12 cellular contexts compared by ENCODE assay signal in the genomic region with DNA sequence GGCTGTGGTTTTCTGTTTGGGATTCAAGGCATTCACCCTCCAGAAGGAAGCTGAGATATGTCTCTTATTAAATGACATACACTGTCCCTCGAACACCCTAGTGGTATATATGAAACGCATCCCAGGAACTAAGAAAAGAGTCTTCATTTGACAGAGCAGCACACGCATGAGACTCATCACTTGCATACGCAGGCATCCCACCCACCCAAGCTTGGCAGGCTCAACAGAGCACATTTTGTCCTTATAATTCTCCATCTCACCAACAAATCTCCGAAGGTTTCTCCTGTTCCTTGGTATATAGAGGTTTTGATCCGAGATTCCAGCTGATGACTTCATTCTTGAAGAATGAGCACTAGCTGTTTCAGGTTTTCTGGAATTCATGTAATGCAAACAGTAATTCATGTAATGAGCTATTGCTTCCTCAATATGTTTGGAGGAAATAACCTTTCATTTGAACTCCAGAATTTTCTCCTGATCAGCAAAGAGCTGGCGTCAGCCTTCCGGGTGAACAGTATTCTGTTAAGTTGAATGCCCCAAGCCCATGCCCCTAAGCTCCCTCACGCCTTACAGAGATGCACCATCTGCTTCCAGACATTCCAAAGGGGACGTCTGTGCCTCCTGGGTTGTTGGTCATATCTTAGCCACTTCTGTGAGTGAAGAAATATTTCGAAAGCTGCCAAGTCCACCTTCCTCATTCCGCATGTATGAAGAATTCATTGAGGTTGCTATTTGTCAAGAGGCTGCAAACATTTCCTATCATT.
A peak's percentile ranks its signal among the peaks of the same experiment; 100 is the strongest.
DNase-seq lines count a peak whose midpoint lies in the region; ATAC-seq lines count a peak whose summit lies in the region.
"Had no signal": no experiment of that assay in that cellular context is flagged by ENCODE, and none has a peak within 500 bp of the region (broad histone marks: within the 10 kb centered on the region; RNA-seq: fewer than 3 reads in every experiment).

No MANE protein-coding gene starts in this region.

- no peak overlapping the region; the same call in 1 of the 2 replicates for H3K27ac ChIP-seq in SJCRH30
- H3K27ac ChIP-seq: sigmoid colon had no signal

- in situ Hi-C loops in G401 (cut with HindIII; ENCODE audit: low sequenced_read_pairs): no loop called here
- in situ Hi-C loops in KBM-7 (cut with MboI; ENCODE audit: low pct_unique_long_range_greater_than_20kb, low sequenced_read_pairs): no loop called here

- ATAC-seq in HG03095 (IDR thresholded peaks at IDR 0.05; ENCODE audit: unreplicated experiment) (no peak), esophagus mucosa (no peak)

- no peak overlapping the region for H3K4me3 ChIP-seq in SJCRH30
- H3K4me3 ChIP-seq: sigmoid colon had no signal

- H3K27me3 ChIP-seq in SJCRH30: peaks cover 2% of the 10 kb centered on the region; the same call in 1 of the 2 replicates

- no peaks in the 10 kb centered on the region for H3K9me3 ChIP-seq in SJCRH30 (replicated peaks)
- H3K9me3 ChIP-seq: sigmoid colon had no signal

- H3K4me1 ChIP-seq in SJCRH30: peaks cover 16% of the 10 kb centered on the region
- H3K4me1 ChIP-seq: sigmoid colon had no signal

- DNase-seq in G401 (ENCODE audit: low spot score) (peak; percentile 35), SJCRH30 (peak; percentile 24 to 26), fibroblast of peridontal ligament (ENCODE audit: extremely low read depth) (peak; percentile 61), pulmonary artery endothelial cell (ENCODE audit: low read depth, low spot score) (peak; percentile 97), KBM-7 (no peak), retina (no peak)
- DNase-seq: left cardiac atrium; NK-92 treated with Interleukin-12 subunit alpha and Interleukin-12 subunit beta, amount 100 ng/mL, for 24 hours; sigmoid colon; stimulated activated naive CD4-positive, alpha-beta T cell had no signal

- H3K36me3 ChIP-seq in SJCRH30: no peaks in the 10 kb centered on the region
- H3K36me3 ChIP-seq: sigmoid colon had no signal

Comparison
In these comparisons a context has a peak if more than half of its experiments do, and no peak if none do; other contexts are left out.
1. DNase-seq: peak in G401 (single experiment), SJCRH30 (2 of 2), fibroblast of peridontal ligament (single experiment) and pulmonary artery endothelial cell (single experiment); none in KBM-7 (single experiment) and retina (single experiment).